1 cellular context compared by ENCODE assay signal in genomic region chr1:173474097-173474779, GRCh38.
A peak's percentile ranks its signal among the peaks of the same experiment; 100 is the strongest.
TF ChIP-seq lines count a peak whose summit lies in the region.

No MANE protein-coding gene starts in this region.

TF ChIP-seq in K562, 482 proteins besides CTCF, POLR2A, EP300 and RAD21 (continued from another document and continues in another):
- TF ChIP-seq JUND (IDR thresholded peaks at IDR 0.05; ENCODE audit: borderline replicate concordance, low read depth, low read length) (no peak), JUND (tag; IDR thresholded peaks at IDR 0.05; ENCODE audit: borderline replicate concordance, low read depth, low read length) (peak; percentile 39; the same call in 1 of the 3 replicates), SMAD4 (CRISPR knock-in tag; conservative IDR thresholded peaks at IDR 0.05) (peak; percentile 72; the same call in 1 of the 2 replicates), AFF4 (CRISPR knock-in tag; IDR thresholded peaks at IDR 0.05) (no peak), TEAD1 (CRISPR knock-in tag; IDR thresholded peaks at IDR 0.05) (peak in 1 of 2 experiments; percentile 69; a peak in 2 of 4 replicates), NEUROD1 (IDR thresholded peaks at IDR 0.05; ENCODE audit: borderline replicate concordance, low read depth, low read length, partially characterized antibody) (no peak), HNRNPK (IDR thresholded peaks at IDR 0.05; ENCODE audit: low read depth, low read length, poor library complexity, severe bottlenecking) (no peak), ZNF592 (IDR thresholded peaks at IDR 0.05) (peak; percentile 98), MLLT1 (IDR thresholded peaks at IDR 0.05) (no peak), ZNF583 (CRISPR knock-in tag; IDR thresholded peaks at IDR 0.05) (peak; percentile 67; the same call in 1 of the 2 replicates), CBX8 (IDR thresholded peaks at IDR 0.05; ENCODE audit: borderline replicate concordance, extremely low read depth, low read depth, low read length, poor library complexity, severe bottlenecking) (no peak), DPF2 (IDR thresholded peaks at IDR 0.05) (no peak), BRF1 (IDR thresholded peaks at IDR 0.05; ENCODE audit: borderline replicate concordance, extremely low read depth, insufficient read length) (no peak), HINFP (tag; conservative IDR thresholded peaks at IDR 0.05; ENCODE audit: low read depth) (peak; percentile 66; the same call in 1 of the 2 replicates), SRSF3 (IDR thresholded peaks at IDR 0.05; ENCODE audit: insufficient read depth, low read length) (no peak), ZNF780A (CRISPR knock-in tag; IDR thresholded peaks at IDR 0.05) (no peak), MAFG (tag; conservative IDR thresholded peaks at IDR 0.05) (peak; percentile 34; the same call in 1 of the 2 replicates), MECOM (CRISPR knock-in tag; IDR thresholded peaks at IDR 0.05) (peak; percentile 69; the same call in 1 of the 2 replicates), U2AF2 (optimal IDR thresholded peaks at IDR 0.05; ENCODE audit: low read depth, low read length) (no peak), THAP7 (CRISPR knock-in tag; IDR thresholded peaks at IDR 0.05) (no peak), PHB (CRISPR knock-in tag; IDR thresholded peaks at IDR 0.05) (no peak), MYBL2 (IDR thresholded peaks at IDR 0.05; ENCODE audit: low read depth) (no peak), MYBL2 (CRISPR knock-in tag; IDR thresholded peaks at IDR 0.05; ENCODE audit: borderline replicate concordance) (no peak), ELF1 (tag; IDR thresholded peaks at IDR 0.05) (peak; percentile 38; the same call in 1 of the 2 replicates), ZC3H11A (IDR thresholded peaks at IDR 0.05; ENCODE audit: low read depth, low read length) (no peak), MCM2 (IDR thresholded peaks at IDR 0.05; ENCODE audit: low read depth) (no peak), CCNT2 (IDR thresholded peaks at IDR 0.05; ENCODE audit: borderline replicate concordance, extremely low read depth, insufficient read length, low read depth, low read length) (no peak), CREM (IDR thresholded peaks at IDR 0.05; ENCODE audit: low read depth) (no peak), SMAD3 (CRISPR knock-in tag; conservative IDR thresholded peaks at IDR 0.05) (peak; percentile 83), SREBF1 (IDR thresholded peaks at IDR 0.05; ENCODE audit: borderline replicate concordance, low read depth, low read length) (no peak), NR0B1 (IDR thresholded peaks at IDR 0.05; ENCODE audit: partially characterized antibody) (no peak), CREB1 (IDR thresholded peaks at IDR 0.05) (no peak), CREB1 (CRISPR knock-in tag; IDR thresholded peaks at IDR 0.05) (no peak), CAMTA2 (CRISPR knock-in tag; conservative IDR thresholded peaks at IDR 0.05) (no peak), STAT6 (CRISPR knock-in tag; IDR thresholded peaks at IDR 0.05) (no peak), FOXK2 (conservative IDR thresholded peaks at IDR 0.05 in 1 of 2, IDR thresholded peaks at IDR 0.05 in 1 of 2; ENCODE audit: low read depth in 2 of 2) (no peak), TCF7L2 (IDR thresholded peaks at IDR 0.05; ENCODE audit: low read depth, low read length) (no peak), AFF1 (IDR thresholded peaks at IDR 0.05; ENCODE audit: low read depth in 1 of 2, partially characterized antibody in 2 of 2) (no peak)
